8 cellular contexts compared by ENCODE assay signal in genomic region chr14:20332386-20332945, GRCh38. TPM values are rescaled to one million over a fixed set of nuclear protein-coding genes. Genes with fewer than 3 reads are reported as not detected.
DNase-seq lines count a peak whose midpoint lies in the region; ATAC-seq and TF ChIP-seq lines count a peak whose summit lies in the region.

No MANE protein-coding gene starts in this region.

- no peak for TF ChIP-seq POLR2A in upper lobe of left lung (IDR thresholded peaks at IDR 0.05)

- H3K9ac ChIP-seq in BLaER1 treated with 17β-estradiol and CSF1 and Interleukin-3, amounts not matched to agents 10 nM and 100 nM = peak overlapping the region; percentile 79 to 91 (median 83)

- ATAC-seq in GM19467 (IDR thresholded peaks at IDR 0.05; ENCODE audit: unreplicated experiment) (peak; percentile 14), upper lobe of left lung (ENCODE audit: low FRiP score in 2 of 2) (peak in 1 of 2 donors; percentile 45), GM21390 (IDR thresholded peaks at IDR 0.05; ENCODE audit: unreplicated experiment) (no peak), HG03469 (IDR thresholded peaks at IDR 0.05; ENCODE audit: unreplicated experiment) (no peak)

- H3K9me3 ChIP-seq in BLaER1 treated with 17β-estradiol and CSF1 and Interleukin-3, amounts not matched to agents 10 nM and 100 nM (replicated peaks in 1 of 11) = no peaks in the 10 kb centered on the region
- H3K9me3 ChIP-seq in upper lobe of left lung = no peaks in the 10 kb centered on the region

- DNase-seq in NCI-H2107 treated with DMSO at 0.1 percent for 48 hours (lab: John Stamatoyannopoulos, UW; ENCODE audit: unreplicated experiment) (peak; percentile 59), choroid plexus epithelial cell (ENCODE audit: low read depth) (peak; percentile 19), lung microvascular endothelial cell (ENCODE audit: low read depth in 2 of 2) (peak; percentile 15 to 24), upper lobe of left lung (no peak)

- WGBS in upper lobe of left lung, 2 donors = 6% methylated on average over 9 of the region's 9 CpGs

- no peaks in the 10 kb centered on the region for H3K27me3 ChIP-seq in BLaER1 treated with 17β-estradiol and CSF1 and Interleukin-3, amounts not matched to agents 10 nM and 100 nM
- no peaks in the 10 kb centered on the region for H3K27me3 ChIP-seq in upper lobe of left lung

- TF ChIP-seq EP300 in upper lobe of left lung (IDR thresholded peaks at IDR 0.05) = no peak

- TF ChIP-seq CTCF in choroid plexus epithelial cell (conservative IDR thresholded peaks at IDR 0.05; ENCODE audit: low read depth, low read length) (no peak), upper lobe of left lung (IDR thresholded peaks at IDR 0.05) (no peak)

- peaks cover 0 to 46% (median 39%) of the 10 kb centered on the region in 11 experiments; a peak in 17 of 22 replicates for H4K20me1 ChIP-seq in BLaER1 treated with 17β-estradiol and CSF1 and Interleukin-3, amounts not matched to agents 10 nM and 100 nM

- H3K4me2 ChIP-seq in BLaER1 treated with 17β-estradiol and CSF1 and Interleukin-3, amounts not matched to agents 10 nM and 100 nM = peak overlapping the region; percentile 71 to 96 (median 79)

- H3K27ac ChIP-seq in BLaER1 treated with 17β-estradiol and CSF1 and Interleukin-3, amounts not matched to agents 10 nM and 100 nM = peak overlapping the region; percentile 28 to 86 (median 78); a peak in 21 of 22 replicates
- peak overlapping the region; percentile 80 to 84 (median 82) for H3K27ac ChIP-seq in upper lobe of left lung

- peaks cover 33 to 69% (median 45%) of the 10 kb centered on the region in 10 experiments for H3K4me1 ChIP-seq in BLaER1 treated with 17β-estradiol and CSF1 and Interleukin-3, amounts not matched to agents 10 nM and 100 nM
- H3K4me1 ChIP-seq in upper lobe of left lung = peaks cover 12 to 36% (median 19%) of the 10 kb centered on the region in 4 donors

- H3K4me3 ChIP-seq in BLaER1 treated with 17β-estradiol and CSF1 and Interleukin-3, amounts not matched to agents 10 nM and 100 nM = peak overlapping the region; percentile 63 to 81 (median 75)
- H3K4me3 ChIP-seq in choroid plexus epithelial cell (ENCODE audit: low read depth, low read length) (peak overlapping the region; percentile 73), upper lobe of left lung (peak overlapping the region; percentile 50 to 73 (median 57))

- H3K36me3 ChIP-seq in BLaER1 treated with 17β-estradiol and CSF1 and Interleukin-3, amounts not matched to agents 10 nM and 100 nM = peaks cover 0 to 37% (median 26%) of the 10 kb centered on the region in 11 experiments; a peak in 18 of 22 replicates
- H3K36me3 ChIP-seq in upper lobe of left lung = peaks cover 0 to 11% (median 4%) of the 10 kb centered on the region in 4 donors

RNA-seq across cellular contexts. Expression of gene CCNB1IP1, which starts 0.6 kb away (rescaled TPM):
- 30.6 and 30.9 TPM in 2 replicates for total RNA-seq in lung microvascular endothelial cell
- 10 to 100 TPM; 27.1 to 50.5 (median 44.7) TPM for total RNA-seq in upper lobe of left lung

RNA-seq across cellular contexts. Expression of gene PARP2, which starts 11.0 kb away (rescaled TPM):
- total RNA-seq in lung microvascular endothelial cell (3.9 and 4.6 TPM in 2 replicates), upper lobe of left lung (10 to 100 TPM; 11.6 to 31.4 (median 17.6) TPM)

RNA-seq across cellular contexts. Expression of gene TTC5, which starts 26.7 kb away (rescaled TPM):
- total RNA-seq in lung microvascular endothelial cell = 12.6 and 21.0 TPM in 2 replicates
- 10 to 100 TPM in 4 of 6 donors, 1 to 10 TPM in 2; 8.1 to 28.4 (median 17.7) TPM for total RNA-seq in upper lobe of left lung

Comparison
In these comparisons a context has a peak if more than half of its experiments do, and no peak if none do; other contexts are left out.
1. DNase-seq: peak in NCI-H2107 treated with DMSO at 0.1 percent for 48 hours (single experiment), choroid plexus epithelial cell (single experiment) and lung microvascular endothelial cell (2 of 2); none in upper lobe of left lung (0 of 2).
2. Peak in every context shown above with its lines, with median percentiles within 50 percentile points of each other: H3K4me3 ChIP-seq.